Comparison of ENCODE assay signal across 31 cellular contexts in the genomic region with DNA sequence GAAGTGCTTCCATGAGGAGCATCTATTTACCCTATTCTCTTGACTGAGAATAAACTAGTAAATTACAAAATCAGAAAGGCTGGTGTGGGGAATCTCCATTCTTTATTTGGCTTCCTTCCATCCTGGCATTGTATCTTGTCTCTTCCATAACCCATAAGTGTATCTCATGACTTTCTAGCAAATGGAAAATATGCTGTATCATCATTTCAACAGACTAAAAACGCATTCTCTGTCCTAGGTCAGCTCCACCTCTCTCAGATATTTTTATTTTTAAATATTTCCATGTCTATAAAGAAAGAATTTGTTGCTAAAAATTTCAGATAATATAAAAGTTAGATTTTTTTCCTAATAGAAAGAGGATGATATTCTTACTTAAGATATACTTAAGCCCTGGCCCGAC.
"Had no signal": no experiment of that assay in that cellular context is flagged by ENCODE, and none has a peak within 500 bp of the region (broad histone marks: within the 10 kb centered on the region; RNA-seq: fewer than 3 reads in every experiment).

No MANE protein-coding gene starts in this region.

- FAIRE-seq: urothelium cell line had no signal

- H3K36me3 ChIP-seq: neural progenitor cell, ovary, spleen, stomach, thoracic aorta, thyroid gland, tibial nerve, upper lobe of left lung, vagina had no signal

- H2AFZ ChIP-seq: neural progenitor cell, parathyroid adenoma had no signal

- ATAC-seq: naive thymus-derived CD4-positive, alpha-beta T cell; natural killer cell; psoas muscle; right cardiac atrium; sciatic nerve; stimulated activated naive B cell treated with anti-CD40 and anti-IgM and Interleukin-4, amounts not matched to agents 10 μg/mL and 1 μg/mL and 100 μg/mL, for 72 hours had no signal

- H3K4me1 Mint-ChIP-seq: natural killer cell; nephron; neural progenitor cell; stimulated activated naive B cell treated with anti-CD40 and anti-IgM and Interleukin-4, amounts not matched to agents 10 μg/mL and 1 μg/mL and 100 μg/mL, for 72 hours had no signal

- H3K27ac ChIP-seq: neural progenitor cell, ovary, parathyroid adenoma, psoas muscle, skin epidermis, spleen, stomach, thoracic aorta, thyroid gland, tibial nerve, upper lobe of left lung, vagina had no signal

- H3K27ac Mint-ChIP-seq: naive thymus-derived CD4-positive, alpha-beta T cell; natural killer cell; nephron; neural progenitor cell; progenitor cell of endocrine pancreas; stimulated activated naive B cell treated with anti-CD40 and anti-IgM and Interleukin-4, amounts not matched to agents 10 μg/mL and 1 μg/mL and 100 μg/mL, for 72 hours; stimulated activated naive CD8-positive, alpha-beta T cell treated with anti-CD3 and anti-CD28 coated beads, Interleukin-15, Interleukin-2, amounts not matched to agents 100 ng/mL and 50 ng/mL, for 24 hours had no signal

- H3K4me2 ChIP-seq: neural progenitor cell, smooth muscle cell had no signal

- H3K27me3 ChIP-seq: neural progenitor cell, ovary, spleen, stomach, thyroid gland, tibial nerve, upper lobe of left lung, vagina had no signal

- H3K9me3 Mint-ChIP-seq: nephron had no signal

- DNase-seq: naive thymus-derived CD4-positive, alpha-beta T cell; natural killer cell; occipital lobe; ovary; posterior cingulate gyrus; psoas muscle; right cardiac atrium; spleen; stimulated activated CD4-positive, alpha-beta T cell treated with anti-CD3 and anti-CD28 coated beads, Interleukin-12 subunit alpha, Interleukin-12 subunit beta, amount 100 ng/mL, for 4 hours; stimulated activated CD4-positive, alpha-beta T cell treated with anti-CD3 and anti-CD28 coated beads, Interleukin-1b, Interleukin-23, amount 100 ng/mL, for 48 hours; stimulated activated CD4-positive, alpha-beta T cell treated with anti-CD3 and anti-CD28 coated beads, Interleukin-4, amount 100 ng/mL, for 1 hour; stimulated activated CD4-positive, alpha-beta T cell treated with anti-CD3 and anti-CD28 coated beads, Interleukin-4, amount 100 ng/mL, for 4 hours; stimulated activated CD8-positive, alpha-beta memory T cell treated with anti-CD3 and anti-CD28 coated beads, Interleukin-4, amount 100 ng/mL, for 48 hours; stimulated activated naive B cell treated with anti-CD40 and anti-IgM and Interleukin-4, amounts not matched to agents 10 μg/mL and 1 μg/mL and 100 μg/mL, for 72 hours; stimulated activated naive CD4-positive, alpha-beta T cell treated with Interleukin-2 at 50 U/mL for 16 hours; stomach; thyroid gland; trophoblast cell; upper lobe of left lung had no signal

- H3K4me3 Mint-ChIP-seq: naive thymus-derived CD4-positive, alpha-beta T cell; natural killer cell; nephron; neural progenitor cell; stimulated activated naive B cell treated with anti-CD40 and anti-IgM and Interleukin-4, amounts not matched to agents 10 μg/mL and 1 μg/mL and 100 μg/mL, for 72 hours; stimulated activated naive CD8-positive, alpha-beta T cell treated with anti-CD3 and anti-CD28 coated beads, Interleukin-15, Interleukin-2, amounts not matched to agents 100 ng/mL and 50 ng/mL, for 24 hours had no signal

- H3K9me3 ChIP-seq: ovary, psoas muscle, spleen, thoracic aorta, thyroid gland, tibial nerve, upper lobe of left lung, vagina had no signal

- H3K4me1 ChIP-seq: neural progenitor cell, parathyroid adenoma, psoas muscle, spleen, stomach, thyroid gland, tibial nerve, upper lobe of left lung, vagina had no signal

- H3K79me2 ChIP-seq: parathyroid adenoma had no signal

- H3K4me3 ChIP-seq: neural progenitor cell, ovary, psoas muscle, skin epidermis, smooth muscle cell, spleen, stomach, thoracic aorta, thyroid gland, tibial nerve, upper lobe of left lung, vagina had no signal

- H3K36me3 Mint-ChIP-seq: natural killer cell; neural progenitor cell; stimulated activated naive B cell treated with anti-CD40 and anti-IgM and Interleukin-4, amounts not matched to agents 10 μg/mL and 1 μg/mL and 100 μg/mL, for 72 hours had no signal

- H3K9ac ChIP-seq: neural progenitor cell, parathyroid adenoma had no signal
